16 cellular contexts compared by ENCODE assay signal in the genomic region with DNA sequence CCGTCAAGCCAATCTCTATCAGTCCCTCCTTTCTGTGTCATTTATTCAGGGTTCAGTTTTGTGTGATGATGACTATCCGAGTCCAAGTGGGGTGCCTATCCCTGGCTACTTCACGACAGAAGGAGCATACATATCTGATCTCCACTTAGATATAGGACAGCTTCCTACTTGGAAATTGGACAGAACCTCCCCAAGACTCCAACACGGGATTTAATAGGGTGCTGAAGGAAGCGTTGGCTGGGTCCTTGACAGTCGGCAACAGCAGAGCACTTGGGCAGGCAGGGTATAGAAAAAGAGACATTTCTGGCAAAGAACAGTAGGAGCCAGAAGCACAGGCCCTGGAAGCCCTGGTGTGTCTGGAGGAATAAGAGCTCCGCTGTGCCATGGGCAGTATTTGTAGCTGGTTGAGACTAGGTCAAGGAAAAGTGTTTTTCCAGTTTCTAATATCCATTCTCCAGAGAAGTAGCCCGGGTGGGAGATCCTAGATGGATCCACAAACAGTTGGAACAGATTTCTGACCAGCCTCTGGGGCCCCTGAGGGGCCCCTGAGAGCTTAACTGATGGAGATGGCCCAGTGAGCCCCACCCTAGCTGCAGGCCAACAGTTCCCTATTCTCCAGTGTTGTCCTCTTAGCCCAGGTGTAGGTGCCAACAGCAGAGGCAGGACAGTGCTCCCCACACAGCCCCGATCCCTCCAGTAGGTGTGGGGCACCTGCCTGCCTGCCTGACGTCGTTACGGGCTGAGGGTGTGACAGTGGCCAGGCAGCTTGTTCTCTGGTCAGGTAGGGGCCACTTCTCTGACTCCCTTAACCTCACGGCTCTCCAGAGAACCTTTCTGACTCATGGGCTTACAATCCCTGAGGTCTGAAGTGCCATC.
DNase-seq lines count a peak whose midpoint lies in the region; ATAC-seq, FAIRE-seq and TF ChIP-seq lines count a peak whose summit lies in the region.
"Had no signal": no experiment of that assay in that cellular context is flagged by ENCODE, and none has a peak within 500 bp of the region (broad histone marks: within the 10 kb centered on the region; RNA-seq: fewer than 3 reads in every experiment).

No MANE protein-coding gene starts in this region.

- H3K4ac ChIP-seq in IMR-90 (ENCODE audit: low read depth, low read length): no peak overlapping the region
- H3K4ac ChIP-seq in mesendoderm (ENCODE audit: low read depth, low read length): no peak overlapping the region

- peaks cover 6% of the 10 kb centered on the region; the same call in 1 of the 2 replicates for H3K9me1 ChIP-seq in IMR-90 (ENCODE audit: insufficient read depth, low read length)
- H3K9me1 ChIP-seq in K562 (ENCODE audit: control insufficient read depth, insufficient read depth, low read length): no peaks in the 10 kb centered on the region

- H4K5ac ChIP-seq in IMR-90 (ENCODE audit: low read depth, low read length) (no peak overlapping the region), mesendoderm (ENCODE audit: low read length) (no peak overlapping the region)

- no peaks in the 10 kb centered on the region for H3K79me1 ChIP-seq in IMR-90 (ENCODE audit: low read depth in 1 of 2, low read length in 2 of 2)
- no peaks in the 10 kb centered on the region for H3K79me1 ChIP-seq in mesendoderm (ENCODE audit: low read length)

- peaks cover 3% of the 10 kb centered on the region; the same call in 1 of the 2 replicates for H4K20me1 ChIP-seq in IMR-90 (ENCODE audit: insufficient read depth, low read length)
- H4K20me1 ChIP-seq in K562 (replicated peaks; ENCODE audit: control insufficient read depth, insufficient read depth, low read length): no peaks in the 10 kb centered on the region

- H3K27ac ChIP-seq in IMR-90 (ENCODE audit: insufficient read depth, low read length) (no peak overlapping the region), K562 (ENCODE audit: extremely low read depth, low read depth, low read length) (no peak overlapping the region), mesendoderm (ENCODE audit: low read depth, low read length) (no peak overlapping the region)
- H3K27ac ChIP-seq: gastrocnemius medialis had no signal

- H3K79me2 ChIP-seq in K562 (ENCODE audit: control insufficient read depth, insufficient read depth, low read length): no peaks in the 10 kb centered on the region
- no peaks in the 10 kb centered on the region for H3K79me2 ChIP-seq in mesendoderm (ENCODE audit: control insufficient read depth, insufficient read depth, low read length)

- TF ChIP-seq RAD21 in IMR-90 (IDR thresholded peaks at IDR 0.05; ENCODE audit: low read length) (no peak), K562 (CRISPR knock-in tag; conservative IDR thresholded peaks at IDR 0.05 in 1 of 2, IDR thresholded peaks at IDR 0.05 in 1 of 2) (no peak)

- H4K8ac ChIP-seq in IMR-90 (ENCODE audit: low read depth in 2 of 2, low read length in 2 of 2) (no peak overlapping the region), mesendoderm (ENCODE audit: low read depth, low read length) (no peak overlapping the region)

- H2AFZ ChIP-seq in IMR-90 (replicated peaks; ENCODE audit: low read length, poor library complexity) (no peak overlapping the region), K562 (ENCODE audit: low read depth, low read length) (no peak overlapping the region)

- peaks cover 10% of the 10 kb centered on the region; the same call in 1 of the 2 replicates for H3K4me1 ChIP-seq in Caco-2
- H3K4me1 ChIP-seq in IMR-90 (ENCODE audit: control insufficient read depth, insufficient read depth, low read length): peaks cover 8% of the 10 kb centered on the region
- peaks cover 8 to 12% of the 10 kb centered on the region in 2 experiments; a peak in 4 of 5 replicates for H3K4me1 ChIP-seq in K562 (replicated peaks in 1 of 2; ENCODE audit: control insufficient read depth in 2 of 2, insufficient read depth in 2 of 2, low read length in 2 of 2)
- H3K4me1 ChIP-seq in mesendoderm (ENCODE audit: control insufficient read depth, low read depth, low read length): no peaks in the 10 kb centered on the region
- H3K4me1 ChIP-seq: gastrocnemius medialis had no signal

- H3K4me2 ChIP-seq in IMR-90 (ENCODE audit: low read depth, low read length) (no peak overlapping the region), K562 (ENCODE audit: insufficient read depth, low read length) (no peak overlapping the region), mesendoderm (ENCODE audit: low read length) (no peak overlapping the region)

- TF ChIP-seq CTCF in Caco-2 (IDR thresholded peaks at IDR 0.05; ENCODE audit: insufficient read depth in 1 of 2, low read depth in 1 of 2, low read length in 1 of 2, severe bottlenecking in 1 of 2, unreplicated experiment in 1 of 2): no peak
- no peak for TF ChIP-seq CTCF in IMR-90 (conservative IDR thresholded peaks at IDR 0.05; ENCODE audit: low read depth, low read length)
- TF ChIP-seq CTCF in K562 (IDR thresholded peaks at IDR 0.05 in 2 of 3, conservative IDR thresholded peaks at IDR 0.05 in 1 of 3; ENCODE audit: insufficient read depth in 2 of 3, low read depth in 1 of 3, low read length in 3 of 3): no peak
- TF ChIP-seq CTCF in lower leg skin (IDR thresholded peaks at IDR 0.05): no peak
- no peak for TF ChIP-seq CTCF in chondrocyte (IDR thresholded peaks at IDR 0.05)

- H3K27me3 ChIP-seq in Caco-2 (replicated peaks; ENCODE audit: control insufficient read depth, insufficient read depth, low read length) (no peaks in the 10 kb centered on the region), IMR-90 (ENCODE audit: control insufficient read depth, insufficient read depth, low read length) (no peaks in the 10 kb centered on the region), K562 (ENCODE audit: control insufficient read depth in 2 of 2, insufficient read depth in 2 of 2, low read length in 2 of 2) (no peaks in the 10 kb centered on the region), mesendoderm (ENCODE audit: insufficient read depth, low read length, poor library complexity) (no peaks in the 10 kb centered on the region)
- H3K27me3 ChIP-seq: gastrocnemius medialis had no signal

- H2AK9ac ChIP-seq in IMR-90 (replicated peaks; ENCODE audit: low read depth, low read length, poor library complexity): no peak overlapping the region

- no peak overlapping the region for H2BK20ac ChIP-seq in IMR-90 (ENCODE audit: low read depth, low read length)

- no peak overlapping the region for H3K14ac ChIP-seq in IMR-90 (replicated peaks; ENCODE audit: low read depth, low read length)

- WGBS in IMR-90 (ENCODE audit: extremely low coverage in 2 of 2, insufficient read length in 1 of 2), 2 experiments: 83% methylated on average over 5 of the region's 13 CpGs; no CpG with 5 or more reads in 1 of the 2 experiments
- 50% methylated on average over 13 of the region's 13 CpGs for WGBS in K562 (ENCODE audit: insufficient coverage, low coverage, missing lambda C conversion rate)
- no CpG with 5 or more reads among the region's 13 CpGs for WGBS in mesendoderm (ENCODE audit: extremely low coverage, insufficient coverage, low lambda C conversion rate)
- 91 to 94% methylated on average over 10 to 12 of the region's 13 CpGs for WGBS in lower leg skin, 2 donors

- POLR2A ChIA-PET in Caco-2 (lab: Charles Lee): no interaction called here
- POLR2A ChIA-PET in IMR-90 (lab: Charles Lee; ENCODE audit: unreplicated experiment): no interaction called here
- POLR2A ChIA-PET in K562 (lab: Yijun Ruan, JAX): interaction anchor here (0.9 to 2.3 kb wide), 4 partner anchors 9 to 15 kb away, joined by 3 to 9 read pairs (median 4); no protein-coding TSS in a partner anchor

- TF ChIP-seq POLR2A in IMR-90 (IDR thresholded peaks at IDR 0.05; ENCODE audit: low read depth, low read length) (no peak), K562 (conservative IDR thresholded peaks at IDR 0.05) (no peak), lower leg skin (IDR thresholded peaks at IDR 0.05) (no peak)

- ATAC-seq in IMR-90 (ENCODE audit: low read depth) (peak; percentile 40), K562 (peak; percentile 56), HG03196 (IDR thresholded peaks at IDR 0.05; ENCODE audit: unreplicated experiment) (no peak)
- ATAC-seq: activated CD4-positive, CD25-positive, alpha-beta regulatory T cell treated with anti-CD3 and anti-CD28 coated beads, Interleukin-2, amount 50 U/mL, for 24 hours; activated CD8-positive, alpha-beta memory T cell treated with anti-CD3 and anti-CD28 coated beads, Interleukin-2, amount 10 ng/mL, durations not matched to agents 7 days and 5 days; gastrocnemius medialis had no signal

- no peak for TF ChIP-seq EP300 in K562 (IDR thresholded peaks at IDR 0.05; ENCODE audit: low read length)

- DNase-seq in Caco-2: no peak
- no peak for DNase-seq in IMR-90
- no peak for DNase-seq in K562 (ENCODE audit: extremely low read depth in 1 of 4, low spot score in 3 of 4)
- DNase-seq in mesendoderm: peak; percentile 59
- no peak for DNase-seq in stimulated activated CD4-positive, alpha-beta T cell treated with anti-CD3 and anti-CD28 coated beads, Interleukin-15, amount 100 ng/mL, for 24 hours
- DNase-seq in lower leg skin (ENCODE audit: low spot score in 2 of 2): no peak
- DNase-seq in chondrocyte (ENCODE audit: low spot score): no peak
- DNase-seq: activated effector memory CD4-positive, alpha-beta T cell treated with Interleukin-2 at 50 U/mL for 16 hours; cerebellar nuclear complex; gastrocnemius medialis; nephron progenitor cell had no signal

- CTCF ChIA-PET in Caco-2 (lab: Charles Lee): interaction anchor here (1.3 to 2.3 kb wide), 2 partner anchors 16 to 82 kb away, joined by 3 to 12 read pairs; no protein-coding TSS in a partner anchor
- CTCF ChIA-PET in IMR-90 (lab: Yijun Ruan, JAX): interaction anchor here (1.2 to 1.6 kb wide), 3 partner anchors 11 to 148 kb away, joined by 3 to 11 read pairs (median 3); partner anchors contain the start of gene PLXNA1
- CTCF ChIA-PET in K562 (lab: Yijun Ruan, JAX; ENCODE audit: low intra/inter-chr PET ratio): no interaction called here

- H2BK120ac ChIP-seq in IMR-90 (ENCODE audit: low read depth, low read length): no peak overlapping the region
- H2BK120ac ChIP-seq in mesendoderm (ENCODE audit: low read depth, low read length): no peak overlapping the region

- H3K4me1 Mint-ChIP-seq in Caco-2 (ENCODE audit: low read depth, unreplicated experiment) (peaks cover 16% of the 10 kb centered on the region), chondrocyte (ENCODE audit: low read depth) (peaks cover 10% of the 10 kb centered on the region)
- H3K4me1 Mint-ChIP-seq: activated CD8-positive, alpha-beta memory T cell treated with anti-CD3 and anti-CD28 coated beads, Interleukin-2, amount 10 ng/mL, durations not matched to agents 7 days and 5 days; nephron progenitor cell had no signal

- no peak overlapping the region for H3K56ac ChIP-seq in IMR-90 (ENCODE audit: extremely low read depth, insufficient read depth, low read length)
- H3K56ac ChIP-seq in mesendoderm (ENCODE audit: low read length): no peak overlapping the region

- no peak overlapping the region for H2BK5ac ChIP-seq in IMR-90 (ENCODE audit: low read depth, low read length, poor library complexity, severe bottlenecking)
- H2BK5ac ChIP-seq in mesendoderm (ENCODE audit: low read length): no peak overlapping the region

- H3K23ac ChIP-seq in IMR-90 (ENCODE audit: low read depth, low read length) (no peak overlapping the region), mesendoderm (ENCODE audit: low read length) (no peak overlapping the region)

- no peak overlapping the region for H4K91ac ChIP-seq in IMR-90 (ENCODE audit: insufficient read depth, low read depth, low read length)

- BruUV-seq in Caco-2 (replicated peaks; lab: Mats Ljungman, UMichigan) (no TSS peak), IMR-90 (replicated peaks; lab: Mats Ljungman, UMichigan) (no TSS peak), K562 (replicated peaks; lab: Mats Ljungman, UMichigan) (no TSS peak)

- H3K4me3 ChIP-seq in Caco-2 (ENCODE audit: low read depth, low read length) (no peak overlapping the region), IMR-90 (ENCODE audit: insufficient read depth, low read depth, low read length) (no peak overlapping the region), K562 (no peak overlapping the region), mesendoderm (ENCODE audit: low read length) (no peak overlapping the region), lower leg skin (ENCODE audit: low read depth, poor library complexity, severe bottlenecking) (no peak overlapping the region)
- H3K4me3 ChIP-seq: gastrocnemius medialis had no signal

- H3K9ac ChIP-seq in IMR-90 (ENCODE audit: low read depth, low read length) (no peak overlapping the region), K562 (ENCODE audit: insufficient read depth in 1 of 2, low read depth in 2 of 2, low read length in 2 of 2) (no peak overlapping the region; a peak in 1 of 4 replicates), mesendoderm (ENCODE audit: low read length) (no peak overlapping the region)

- H3K9me3 ChIP-seq in Caco-2 (no peaks in the 10 kb centered on the region), IMR-90 (ENCODE audit: control insufficient read depth, insufficient read depth, low read length) (no peaks in the 10 kb centered on the region), K562 (replicated peaks; ENCODE audit: control insufficient read depth, insufficient read depth, low read depth, low read length) (no peaks in the 10 kb centered on the region)
- H3K9me3 ChIP-seq: gastrocnemius medialis had no signal

- H3K27ac Mint-ChIP-seq in Caco-2 (ENCODE audit: unreplicated experiment) (peak overlapping the region; percentile 22), chondrocyte (ENCODE audit: unreplicated experiment) (no peak overlapping the region)
- H3K27ac Mint-ChIP-seq: activated CD8-positive, alpha-beta memory T cell treated with anti-CD3 and anti-CD28 coated beads, Interleukin-2, amount 10 ng/mL, durations not matched to agents 7 days and 5 days; memory B cell had no signal

- no peaks in the 10 kb centered on the region for H3K27me3 Mint-ChIP-seq in Caco-2 (ENCODE audit: insufficient read depth, unreplicated experiment)
- no peaks in the 10 kb centered on the region for H3K27me3 Mint-ChIP-seq in chondrocyte (ENCODE audit: low read depth)
- H3K27me3 Mint-ChIP-seq: activated CD8-positive, alpha-beta memory T cell treated with anti-CD3 and anti-CD28 coated beads, Interleukin-2, amount 10 ng/mL, durations not matched to agents 7 days and 5 days; memory B cell had no signal

- in situ Hi-C loops in IMR-90 (cut with MboI; ENCODE audit: low sequenced_read_pairs): no loop called here
- in situ Hi-C loops in K562 (cut with MboI): no loop called here

- no peaks in the 10 kb centered on the region for H3K36me3 ChIP-seq in Caco-2 (ENCODE audit: control insufficient read depth, insufficient read depth, low read length)
- no peaks in the 10 kb centered on the region for H3K36me3 ChIP-seq in IMR-90 (ENCODE audit: control insufficient read depth, insufficient read depth, low read length)
- no peaks in the 10 kb centered on the region for H3K36me3 ChIP-seq in K562 (ENCODE audit: control insufficient read depth, insufficient read depth, low read length)
- no peaks in the 10 kb centered on the region for H3K36me3 ChIP-seq in mesendoderm (ENCODE audit: control insufficient read depth, insufficient read depth, low read length)
- H3K36me3 ChIP-seq: gastrocnemius medialis had no signal

- H3K9me3 Mint-ChIP-seq in Caco-2 (ENCODE audit: unreplicated experiment) (no peaks in the 10 kb centered on the region), chondrocyte (ENCODE audit: low read depth) (no peaks in the 10 kb centered on the region)
- H3K9me3 Mint-ChIP-seq: memory B cell, nephron progenitor cell had no signal

- H3K4me3 Mint-ChIP-seq in Caco-2 (ENCODE audit: unreplicated experiment) (no peak overlapping the region), chondrocyte (ENCODE audit: unreplicated experiment) (no peak overlapping the region)
- H3K4me3 Mint-ChIP-seq: activated CD8-positive, alpha-beta memory T cell treated with anti-CD3 and anti-CD28 coated beads, Interleukin-2, amount 10 ng/mL, durations not matched to agents 7 days and 5 days; memory B cell; nephron progenitor cell had no signal

- H3K36me3 Mint-ChIP-seq in Caco-2 (ENCODE audit: insufficient read depth, unreplicated experiment) (peaks cover 6% of the 10 kb centered on the region), chondrocyte (ENCODE audit: low read depth) (peaks cover 1% of the 10 kb centered on the region)
- H3K36me3 Mint-ChIP-seq: activated CD8-positive, alpha-beta memory T cell treated with anti-CD3 and anti-CD28 coated beads, Interleukin-2, amount 10 ng/mL, durations not matched to agents 7 days and 5 days had no signal

- H3K18ac ChIP-seq in IMR-90 (ENCODE audit: low read depth, low read length) (no peak overlapping the region), mesendoderm (ENCODE audit: low read length) (no peak overlapping the region)

- H2AK5ac ChIP-seq in IMR-90 (ENCODE audit: low read depth, low read length) (peak overlapping the region; percentile 15; the same call in 1 of the 2 replicates), mesendoderm (ENCODE audit: low read length) (no peak overlapping the region)

- dilution Hi-C loops in IMR-90 (cut with HindIII; ENCODE audit: low sequenced_read_pairs, unreplicated experiment): no loop called here

- intact Hi-C loops in Caco-2 (cut with micrococcal nuclease; ENCODE audit: unreplicated experiment) (no loop called here), IMR-90 (cut with micrococcal nuclease) (loop anchor here (1.0 kb wide), 1 partner anchor 131 kb away; the partner anchor contains the start of gene CHCHD6), K562 (cut with micrococcal nuclease) (no loop called here), lower leg skin (cut with DNase I; ENCODE audit: low total_unique reads) (no loop called here)

- FAIRE-seq in K562 (lab: Jason Lieb, UNC): no peak
- FAIRE-seq: H1 had no signal

- no peak overlapping the region for H2BK15ac ChIP-seq in IMR-90 (ENCODE audit: low read depth, low read length)
- H2BK15ac ChIP-seq in mesendoderm (replicated peaks; ENCODE audit: low read depth): no peak overlapping the region
